ENCODE assay signal across 1 cellular context in the genomic region with DNA sequence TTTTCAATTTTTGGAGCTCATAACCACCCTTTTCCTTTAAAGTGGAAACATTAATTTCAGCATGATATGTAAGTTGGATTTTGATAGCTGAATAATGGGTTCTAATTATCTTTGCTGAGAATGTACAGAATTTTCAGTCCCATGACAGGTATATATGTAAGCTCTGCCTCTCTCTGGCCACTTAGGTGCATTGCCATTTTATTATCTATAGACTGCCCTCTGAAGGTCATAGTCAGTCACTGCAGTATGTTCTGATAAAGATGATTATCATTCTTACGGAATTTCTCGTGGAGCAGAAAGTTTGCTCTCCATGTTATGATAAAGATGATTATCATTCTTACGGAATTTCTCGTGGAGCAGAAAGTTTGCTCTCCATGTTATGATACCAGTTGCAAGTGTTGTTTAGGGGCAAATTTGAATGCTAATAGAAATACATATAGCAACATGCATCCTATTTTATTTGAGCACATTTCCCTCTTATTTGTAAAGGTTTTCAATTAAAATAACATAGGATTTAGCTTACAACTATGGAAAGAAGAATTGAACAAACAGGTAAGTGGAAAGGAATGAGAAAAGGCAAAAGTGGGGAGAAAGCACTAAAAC.
TF ChIP-seq lines count a peak whose summit lies in the region.

No MANE protein-coding gene starts in this region.

TF ChIP-seq in HepG2, 621 proteins besides CTCF, POLR2A, EP300 and RAD21 (continued from another document):
- 0 out of 2 replicates have a peak, but pooled peaks have one; percentile 18 for TF ChIP-seq ISL2 (CRISPR knock-in tag; IDR thresholded peaks at IDR 0.05)
- TF ChIP-seq, protein P1, sequence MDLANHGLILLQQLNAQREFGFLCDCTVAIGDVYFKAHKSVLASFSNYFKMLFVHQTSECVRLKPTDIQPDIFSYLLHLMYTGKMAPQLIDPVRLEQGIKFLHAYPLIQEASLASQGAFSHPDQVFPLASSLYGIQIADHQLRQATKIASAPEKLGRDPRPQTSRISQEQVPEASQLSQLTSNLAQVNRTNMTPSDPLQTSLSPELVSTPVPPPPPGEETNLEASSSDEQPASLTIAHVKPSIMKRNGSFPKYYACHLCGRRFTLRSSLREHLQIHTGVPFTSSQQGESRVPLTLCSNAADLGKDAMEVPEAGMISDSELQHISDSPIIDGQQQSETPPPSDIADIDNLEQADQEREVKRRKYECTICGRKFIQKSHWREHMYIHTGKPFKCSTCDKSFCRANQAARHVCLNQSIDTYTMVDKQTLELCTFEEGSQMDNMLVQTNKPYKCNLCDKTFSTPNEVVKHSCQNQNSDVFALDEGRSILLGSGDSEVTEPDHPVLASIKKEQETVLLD (CRISPR knock-in tag; IDR thresholded peaks at IDR 0.05; ENCODE audit: low read depth), result 0 out of 2 replicates have a peak, but pooled peaks have one; percentile 25
- TF ChIP-seq POLR2AphosphoS5 (IDR thresholded peaks at IDR 0.05; ENCODE audit: low read depth, low read length), result peak; percentile 39; the same call in 1 of the 2 replicates
- TF ChIP-seq, protein P2, sequence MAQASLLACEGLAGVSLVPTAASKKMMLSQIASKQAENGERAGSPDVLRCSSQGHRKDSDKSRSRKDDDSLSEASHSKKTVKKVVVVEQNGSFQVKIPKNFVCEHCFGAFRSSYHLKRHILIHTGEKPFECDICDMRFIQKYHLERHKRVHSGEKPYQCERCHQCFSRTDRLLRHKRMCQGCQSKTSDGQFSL (CRISPR knock-in tag; IDR thresholded peaks at IDR 0.05), result no peak
- no peak for TF ChIP-seq NFE2 (CRISPR knock-in tag; IDR thresholded peaks at IDR 0.05)
- TF ChIP-seq, protein P3, sequence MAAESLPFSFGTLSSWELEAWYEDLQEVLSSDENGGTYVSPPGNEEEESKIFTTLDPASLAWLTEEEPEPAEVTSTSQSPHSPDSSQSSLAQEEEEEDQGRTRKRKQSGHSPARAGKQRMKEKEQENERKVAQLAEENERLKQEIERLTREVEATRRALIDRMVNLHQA (CRISPR knock-in tag; IDR thresholded peaks at IDR 0.05), result no peak
- TF ChIP-seq, protein P4, sequence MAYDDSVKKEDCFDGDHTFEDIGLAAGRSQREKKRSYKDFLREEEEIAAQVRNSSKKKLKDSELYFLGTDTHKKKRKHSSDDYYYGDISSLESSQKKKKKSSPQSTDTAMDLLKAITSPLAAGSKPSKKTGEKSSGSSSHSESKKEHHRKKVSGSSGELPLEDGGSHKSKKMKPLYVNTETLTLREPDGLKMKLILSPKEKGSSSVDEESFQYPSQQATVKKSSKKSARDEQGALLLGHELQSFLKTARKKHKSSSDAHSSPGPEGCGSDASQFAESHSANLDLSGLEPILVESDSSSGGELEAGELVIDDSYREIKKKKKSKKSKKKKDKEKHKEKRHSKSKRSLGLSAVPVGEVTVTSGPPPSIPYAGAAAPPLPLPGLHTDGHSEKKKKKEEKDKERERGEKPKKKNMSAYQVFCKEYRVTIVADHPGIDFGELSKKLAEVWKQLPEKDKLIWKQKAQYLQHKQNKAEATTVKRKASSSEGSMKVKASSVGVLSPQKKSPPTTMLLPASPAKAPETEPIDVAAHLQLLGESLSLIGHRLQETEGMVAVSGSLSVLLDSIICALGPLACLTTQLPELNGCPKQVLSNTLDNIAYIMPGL (CRISPR knock-in tag; IDR thresholded peaks at IDR 0.05; ENCODE audit: borderline replicate concordance in 1 of 2, low read depth in 1 of 2), result peak in 1 of 2 experiments; percentile 46; a peak in 1 of 4 replicates
- TF ChIP-seq, protein P5, sequence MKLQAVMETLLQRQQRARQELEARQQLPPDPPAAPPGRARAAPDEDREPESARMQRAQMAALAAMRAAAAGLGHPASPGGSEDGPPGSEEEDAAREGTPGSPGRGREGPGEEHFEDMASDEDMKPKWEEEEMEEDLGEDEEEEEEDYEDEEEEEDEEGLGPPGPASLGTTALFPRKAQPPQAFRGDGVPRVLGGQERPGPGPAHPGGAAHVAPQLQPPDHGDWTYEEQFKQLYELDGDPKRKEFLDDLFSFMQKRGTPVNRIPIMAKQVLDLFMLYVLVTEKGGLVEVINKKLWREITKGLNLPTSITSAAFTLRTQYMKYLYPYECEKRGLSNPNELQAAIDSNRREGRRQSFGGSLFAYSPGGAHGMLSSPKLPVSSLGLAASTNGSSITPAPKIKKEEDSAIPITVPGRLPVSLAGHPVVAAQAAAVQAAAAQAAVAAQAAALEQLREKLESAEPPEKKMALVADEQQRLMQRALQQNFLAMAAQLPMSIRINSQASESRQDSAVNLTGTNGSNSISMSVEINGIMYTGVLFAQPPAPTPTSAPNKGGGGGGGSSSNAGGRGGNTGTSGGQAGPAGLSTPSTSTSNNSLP (IDR thresholded peaks at IDR 0.05; ENCODE audit: low read depth, low read length), result peak; percentile 88
- peak; percentile 68 for TF ChIP-seq PHF5A (CRISPR knock-in tag; IDR thresholded peaks at IDR 0.05; ENCODE audit: low read depth, unreplicated experiment)
- 0 out of 2 replicates have a peak, but pooled peaks have one; percentile 47 for TF ChIP-seq SMYD3 (CRISPR knock-in tag; IDR thresholded peaks at IDR 0.05)
- peak; percentile 68; the same call in 1 of the 2 replicates for TF ChIP-seq PAF1 (CRISPR knock-in tag; IDR thresholded peaks at IDR 0.05)
